Comparison of ENCODE assay signal across 26 cellular contexts in the genomic region with DNA sequence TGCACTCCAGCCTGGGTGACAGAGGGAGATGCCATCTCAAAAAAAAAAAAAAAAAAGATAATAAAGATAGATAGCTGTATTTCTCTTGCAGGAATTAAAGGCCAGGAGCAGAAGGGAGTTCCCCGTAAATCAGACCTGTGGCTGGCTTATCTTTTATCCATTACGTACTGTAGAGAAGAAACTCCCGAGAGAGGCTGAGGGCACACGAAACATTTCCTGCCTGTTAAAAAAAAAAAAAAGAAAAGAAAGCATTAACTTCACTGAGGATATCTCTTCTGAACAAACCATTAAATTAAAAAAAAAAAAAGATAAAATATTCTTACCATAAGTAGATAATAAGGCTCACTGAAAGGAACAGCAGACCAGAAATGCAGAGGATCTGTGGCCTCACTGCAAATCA. TPM values are rescaled to one million over a fixed set of nuclear protein-coding genes. Genes with fewer than 3 reads are reported as not detected.
DNase-seq lines count a peak whose midpoint lies in the region; ATAC-seq, FAIRE-seq and TF ChIP-seq lines count a peak whose summit lies in the region.
"Had no signal": no experiment of that assay in that cellular context is flagged by ENCODE, and none has a peak within 500 bp of the region (broad histone marks: within the 10 kb centered on the region; RNA-seq: fewer than 3 reads in every experiment).

No MANE protein-coding gene starts in this region.

- no peak for FAIRE-seq in endothelial cell of umbilical vein (lab: Jason Lieb, UNC)
- FAIRE-seq: GM12892 had no signal

- H4K20me1 ChIP-seq in endothelial cell of umbilical vein (replicated peaks; ENCODE audit: control insufficient read depth, extremely low read depth, insufficient read depth, low read length), result no peaks in the 10 kb centered on the region
- H4K20me1 ChIP-seq: BLaER1 treated with 17β-estradiol and CSF1 and Interleukin-3, amounts not matched to agents 10 nM and 100 nM had no signal

- H3K4me2 ChIP-seq in endothelial cell of umbilical vein (ENCODE audit: insufficient read depth, low read length), result no peak overlapping the region
- H3K4me2 ChIP-seq in skeletal muscle satellite cell (ENCODE audit: low read length), result no peak overlapping the region

- no peaks in the 10 kb centered on the region for H3K36me3 ChIP-seq in RWPE2 (ENCODE audit: low read depth)
- peaks cover 0 to 9% of the 10 kb centered on the region in 2 experiments for H3K36me3 ChIP-seq in endothelial cell of umbilical vein (ENCODE audit: control insufficient read depth in 2 of 2, extremely low read depth in 1 of 2, insufficient read depth in 2 of 2, low read length in 2 of 2)
- H3K36me3 ChIP-seq in skeletal muscle satellite cell (ENCODE audit: insufficient read depth, low read length), result peaks cover 9% of the 10 kb centered on the region
- no peaks in the 10 kb centered on the region for H3K36me3 ChIP-seq in SJCRH30
- H3K36me3 ChIP-seq in esophagus squamous epithelium, result no peaks in the 10 kb centered on the region
- H3K36me3 ChIP-seq: adrenal gland; BLaER1 treated with 17β-estradiol and CSF1 and Interleukin-3, amounts not matched to agents 10 nM and 100 nM; left ventricle myocardium inferior; right lobe of liver; tibial artery had no signal

- H3K4me1 ChIP-seq in RWPE2 (ENCODE audit: insufficient read depth, poor library complexity, severe bottlenecking) (peaks cover 5% of the 10 kb centered on the region), endothelial cell of umbilical vein (ENCODE audit: control insufficient read depth, extremely low read depth, insufficient read depth, low read length) (peaks cover 15% of the 10 kb centered on the region), skeletal muscle satellite cell (ENCODE audit: control insufficient read depth, insufficient read depth, low read length) (peaks cover 19% of the 10 kb centered on the region), SJCRH30 (no peaks in the 10 kb centered on the region), esophagus squamous epithelium (peaks cover 0 to 5% (median 0%) of the 10 kb centered on the region in 3 donors)
- H3K4me1 ChIP-seq: adrenal gland, left ventricle myocardium inferior, right lobe of liver had no signal

- H3K27ac ChIP-seq in RWPE2 (ENCODE audit: poor library complexity, severe bottlenecking) (peak overlapping the region; percentile 37), endothelial cell of umbilical vein (ENCODE audit: insufficient read depth, low read depth, low read length) (peak overlapping the region; percentile 75), SJCRH30 (no peak overlapping the region), esophagus squamous epithelium (no peak overlapping the region)
- H3K27ac ChIP-seq: BLaER1 treated with 17β-estradiol and CSF1 and Interleukin-3, amounts not matched to agents 10 nM and 100 nM; left ventricle myocardium inferior; right lobe of liver; tibial artery had no signal

- CTCF ChIA-PET in endothelial cell of umbilical vein (lab: Charles Lee), result interaction anchor here (1.6 to 2.0 kb wide), 2 partner anchors 101 to 161 kb away, joined by 3 to 5 read pairs; no protein-coding TSS in a partner anchor

- BruUV-seq in endothelial cell of umbilical vein (replicated peaks; lab: Mats Ljungman, UMichigan), result no TSS peak

- no peak overlapping the region for H2AFZ ChIP-seq in endothelial cell of umbilical vein (ENCODE audit: low read depth, low read length)

- peak; percentile 15 for DNase-seq in COLO829 (ENCODE audit: low spot score)
- DNase-seq in RWPE2 (ENCODE audit: low spot score), result no peak
- peak; percentile 61 for DNase-seq in endothelial cell of umbilical vein (ENCODE audit: low read depth, low spot score)
- no peak for DNase-seq in NCI-H187 (lab: John Stamatoyannopoulos, UW)
- no peak for DNase-seq in SJCRH30
- DNase-seq in esophagus squamous epithelium (lab: John Stamatoyannopoulos, UW), result no peak
- DNase-seq: activated CD4-positive, alpha-beta T cell treated with anti-CD3 and anti-CD28 coated beads, Interleukin-2, amount 50 U/mL, for 48 hours; activated CD8-positive, alpha-beta memory T cell treated with anti-CD3 and anti-CD28 coated beads, Interleukin-2, amount 50 U/mL, for 4 hours; activated naive CD4-positive, alpha-beta T cell treated with anti-CD3 and anti-CD28 coated beads, Interleukin-2, amount 10 ng/mL, durations not matched to agents 7 days and 5 days; COR-L47; H7; head of caudate nucleus; islet precursor cell; left ventricle myocardium inferior; MM.1S; NCI-H2029 treated with DMSO at 0.1 percent for 48 hours; right lobe of liver; stimulated activated CD4-positive, alpha-beta T cell treated with anti-CD3 and anti-CD28 coated beads, Interleukin-12 subunit alpha, Interleukin-12 subunit beta, amount 100 ng/mL, for 4 hours; stimulated activated CD4-positive, alpha-beta T cell treated with anti-CD3 and anti-CD28 coated beads, Interleukin-4, amount 100 ng/mL, for 24 hours; T-helper 1 cell; tibial artery had no signal

- TF ChIP-seq CTCF in RWPE2 (IDR thresholded peaks at IDR 0.05; ENCODE audit: poor library complexity, severe bottlenecking) (no peak), endothelial cell of umbilical vein (IDR thresholded peaks at IDR 0.05; ENCODE audit: extremely low read depth in 1 of 2, insufficient read depth in 1 of 2, low read depth in 1 of 2, low read length in 2 of 2) (no peak), esophagus squamous epithelium (IDR thresholded peaks at IDR 0.05) (no peak)

- TF ChIP-seq POLR2A in endothelial cell of umbilical vein (IDR thresholded peaks at IDR 0.05; ENCODE audit: low read depth, low read length), result no peak
- no peak for TF ChIP-seq POLR2A in esophagus squamous epithelium (IDR thresholded peaks at IDR 0.05)

- H3K4me3 ChIP-seq in RWPE2 (ENCODE audit: severe bottlenecking) (no peak overlapping the region), endothelial cell of umbilical vein (replicated peaks in 1 of 3; ENCODE audit: insufficient read depth in 1 of 3, low read depth in 1 of 3, low read length in 3 of 3) (no peak overlapping the region), skeletal muscle satellite cell (ENCODE audit: low read length) (no peak overlapping the region), SJCRH30 (no peak overlapping the region), esophagus squamous epithelium (no peak overlapping the region)
- H3K4me3 ChIP-seq: adrenal gland; BLaER1 treated with 17β-estradiol and CSF1 and Interleukin-3, amounts not matched to agents 10 nM and 100 nM; left ventricle myocardium inferior; right lobe of liver; tibial artery had no signal

- H3K9ac ChIP-seq in endothelial cell of umbilical vein (replicated peaks; ENCODE audit: extremely low read depth, insufficient read depth, low read length) (peak overlapping the region; percentile 36), skeletal muscle satellite cell (ENCODE audit: low read depth, low read length) (peak overlapping the region; percentile 2)
- H3K9ac ChIP-seq: BLaER1 treated with 17β-estradiol and CSF1 and Interleukin-3, amounts not matched to agents 10 nM and 100 nM had no signal

- dilution Hi-C loops in endothelial cell of umbilical vein (cut with MboI; ENCODE audit: extremely low pct_ligation_motif_present, low sequenced_read_pairs), result no loop called here

- H3K9me3 ChIP-seq in RWPE2 (ENCODE audit: severe bottlenecking), result no peaks in the 10 kb centered on the region
- no peaks in the 10 kb centered on the region for H3K9me3 ChIP-seq in endothelial cell of umbilical vein (replicated peaks; ENCODE audit: control insufficient read depth, insufficient read depth, low read length)
- no peaks in the 10 kb centered on the region for H3K9me3 ChIP-seq in skeletal muscle satellite cell (replicated peaks; ENCODE audit: low read length)
- H3K9me3 ChIP-seq in SJCRH30 (replicated peaks), result 0 out of 2 replicates have a peak, but pooled peaks cover 5% of the 10 kb centered on the region
- H3K9me3 ChIP-seq in esophagus squamous epithelium, result no peaks in the 10 kb centered on the region
- H3K9me3 ChIP-seq: adrenal gland; BLaER1 treated with 17β-estradiol and CSF1 and Interleukin-3, amounts not matched to agents 10 nM and 100 nM; left ventricle myocardium inferior; right lobe of liver; tibial artery had no signal

- intact Hi-C loops in endothelial cell of umbilical vein (cut with micrococcal nuclease) (loop anchor here (2.0 kb wide), 1 partner anchor 30 kb away; no protein-coding TSS in a partner anchor), esophagus squamous epithelium (cut with DNase I) (no loop called here)

- no peaks in the 10 kb centered on the region for H3K9me1 ChIP-seq in endothelial cell of umbilical vein (replicated peaks; ENCODE audit: control insufficient read depth, extremely low read depth, insufficient read depth, low read length)

- ATAC-seq in RWPE2 (ENCODE audit: low read depth), result no peak

- WGBS in esophagus squamous epithelium, 2 donors, result 62 to 70% methylated on average over 4 of the region's 4 CpGs

- no peaks in the 10 kb centered on the region for H3K79me2 ChIP-seq in endothelial cell of umbilical vein (ENCODE audit: control insufficient read depth, insufficient read depth, low read length)

- H3K27me3 ChIP-seq in RWPE2 (ENCODE audit: insufficient read depth, poor library complexity, severe bottlenecking) (no peaks in the 10 kb centered on the region), endothelial cell of umbilical vein (ENCODE audit: control insufficient read depth in 2 of 2, insufficient read depth in 2 of 2, low read length in 2 of 2) (no peaks in the 10 kb centered on the region), skeletal muscle satellite cell (ENCODE audit: control insufficient read depth, insufficient read depth, low read length) (no peaks in the 10 kb centered on the region), SJCRH30 (no peaks in the 10 kb centered on the region), esophagus squamous epithelium (no peaks in the 10 kb centered on the region)
- H3K27me3 ChIP-seq: adrenal gland; BLaER1 treated with 17β-estradiol and CSF1 and Interleukin-3, amounts not matched to agents 10 nM and 100 nM; right lobe of liver; tibial artery had no signal

- POLR2A ChIA-PET in endothelial cell of umbilical vein (lab: Charles Lee), result no interaction called here

TF ChIP-seq in endothelial cell of umbilical vein, 7 proteins besides CTCF, POLR2A, EP300 and RAD21 (continues in another document):
- TF ChIP-seq FOS (IDR thresholded peaks at IDR 0.05; ENCODE audit: borderline replicate concordance, insufficient read depth, low read length) (no peak), GATA2 (IDR thresholded peaks at IDR 0.05; ENCODE audit: insufficient read depth, insufficient read length, low read depth, low read length) (no peak)

RNA-seq across cellular contexts. Expression of gene P4HA3, which starts 22.5 kb away (rescaled TPM):
- total RNA-seq in endothelial cell of umbilical vein, result 15.0 and 26.9 TPM in 2 replicates
- polyA plus RNA-seq in endothelial cell of umbilical vein, result 34.1 and 40.0 TPM in 2 replicates
- 38.9 and 43.6 TPM in 2 replicates for polyA plus RNA-seq in endothelial cell of umbilical vein (2011; cell fraction: cytosol; rRNA removed)
- polyA plus RNA-seq in endothelial cell of umbilical vein (2011; cell fraction: nucleus; rRNA removed), result 27.3 and 29.6 TPM in 2 replicates
- 19.9 and 27.2 TPM in 2 replicates for polyA plus RNA-seq in endothelial cell of umbilical vein (2012)
- polyA minus RNA-seq in endothelial cell of umbilical vein, result 19.4 and 33.2 TPM in 2 replicates
- not detected for polyA minus RNA-seq in endothelial cell of umbilical vein (2011; cell fraction: cytosol; rRNA and poly(A)+ RNA removed)
- polyA minus RNA-seq in endothelial cell of umbilical vein (2011; cell fraction: nucleus; rRNA and poly(A)+ RNA removed), result 5.5 and 8.7 TPM in 2 replicates
- total RNA-seq in skeletal muscle satellite cell (2012; rRNA removed), result 2.0 and 5.2 TPM in 2 replicates
- not detected in 2 replicates for total RNA-seq in SJCRH30 (2014; rRNA removed; shearing (Covaris generic))
- under 1 TPM in 1 of 4 donors, not detected in 3; 0.19 TPM for total RNA-seq in esophagus squamous epithelium
- total RNA-seq: activated T-helper 17 cell treated with anti-CD3 and anti-CD28 coated beads, Interleukin-2, amount 50 U/mL, for 72 hours had no signal

Comparison
In these comparisons a context has a peak if more than half of its experiments do, and no peak if none do; other contexts are left out.
1. DNase-seq: peak in COLO829 (single experiment) and endothelial cell of umbilical vein (single experiment); none in RWPE2 (single experiment), NCI-H187 (0 of 2), SJCRH30 (0 of 2) and esophagus squamous epithelium (single experiment).
2. H3K27ac ChIP-seq: peak in RWPE2 (single experiment) and endothelial cell of umbilical vein (single experiment); none in SJCRH30 (single experiment) and esophagus squamous epithelium (0 of 4).
3. RNA of gene P4HA3, which starts 22.5 kb away (total RNA-seq): 15.0 to 26.9 TPM in endothelial cell of umbilical vein; 0.19 TPM in esophagus squamous epithelium and not detected in SJCRH30; every median in the first group is over 10 times any median in the second.